Comparison of ENCODE assay signal across 1 cellular context in genomic region chr3:8450618-8451017, GRCh38.
TF ChIP-seq lines count a peak whose summit lies in the region.

No MANE protein-coding gene starts in this region.

TF ChIP-seq in HepG2, 621 proteins besides CTCF, POLR2A, EP300 and RAD21 (continued from another document):
- TF ChIP-seq, protein P1, sequence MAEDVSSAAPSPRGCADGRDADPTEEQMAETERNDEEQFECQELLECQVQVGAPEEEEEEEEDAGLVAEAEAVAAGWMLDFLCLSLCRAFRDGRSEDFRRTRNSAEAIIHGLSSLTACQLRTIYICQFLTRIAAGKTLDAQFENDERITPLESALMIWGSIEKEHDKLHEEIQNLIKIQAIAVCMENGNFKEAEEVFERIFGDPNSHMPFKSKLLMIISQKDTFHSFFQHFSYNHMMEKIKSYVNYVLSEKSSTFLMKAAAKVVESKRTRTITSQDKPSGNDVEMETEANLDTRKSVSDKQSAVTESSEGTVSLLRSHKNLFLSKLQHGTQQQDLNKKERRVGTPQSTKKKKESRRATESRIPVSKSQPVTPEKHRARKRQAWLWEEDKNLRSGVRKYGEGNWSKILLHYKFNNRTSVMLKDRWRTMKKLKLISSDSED (CRISPR knock-in tag; IDR thresholded peaks at IDR 0.05): no peak
- TF ChIP-seq, protein P2, sequence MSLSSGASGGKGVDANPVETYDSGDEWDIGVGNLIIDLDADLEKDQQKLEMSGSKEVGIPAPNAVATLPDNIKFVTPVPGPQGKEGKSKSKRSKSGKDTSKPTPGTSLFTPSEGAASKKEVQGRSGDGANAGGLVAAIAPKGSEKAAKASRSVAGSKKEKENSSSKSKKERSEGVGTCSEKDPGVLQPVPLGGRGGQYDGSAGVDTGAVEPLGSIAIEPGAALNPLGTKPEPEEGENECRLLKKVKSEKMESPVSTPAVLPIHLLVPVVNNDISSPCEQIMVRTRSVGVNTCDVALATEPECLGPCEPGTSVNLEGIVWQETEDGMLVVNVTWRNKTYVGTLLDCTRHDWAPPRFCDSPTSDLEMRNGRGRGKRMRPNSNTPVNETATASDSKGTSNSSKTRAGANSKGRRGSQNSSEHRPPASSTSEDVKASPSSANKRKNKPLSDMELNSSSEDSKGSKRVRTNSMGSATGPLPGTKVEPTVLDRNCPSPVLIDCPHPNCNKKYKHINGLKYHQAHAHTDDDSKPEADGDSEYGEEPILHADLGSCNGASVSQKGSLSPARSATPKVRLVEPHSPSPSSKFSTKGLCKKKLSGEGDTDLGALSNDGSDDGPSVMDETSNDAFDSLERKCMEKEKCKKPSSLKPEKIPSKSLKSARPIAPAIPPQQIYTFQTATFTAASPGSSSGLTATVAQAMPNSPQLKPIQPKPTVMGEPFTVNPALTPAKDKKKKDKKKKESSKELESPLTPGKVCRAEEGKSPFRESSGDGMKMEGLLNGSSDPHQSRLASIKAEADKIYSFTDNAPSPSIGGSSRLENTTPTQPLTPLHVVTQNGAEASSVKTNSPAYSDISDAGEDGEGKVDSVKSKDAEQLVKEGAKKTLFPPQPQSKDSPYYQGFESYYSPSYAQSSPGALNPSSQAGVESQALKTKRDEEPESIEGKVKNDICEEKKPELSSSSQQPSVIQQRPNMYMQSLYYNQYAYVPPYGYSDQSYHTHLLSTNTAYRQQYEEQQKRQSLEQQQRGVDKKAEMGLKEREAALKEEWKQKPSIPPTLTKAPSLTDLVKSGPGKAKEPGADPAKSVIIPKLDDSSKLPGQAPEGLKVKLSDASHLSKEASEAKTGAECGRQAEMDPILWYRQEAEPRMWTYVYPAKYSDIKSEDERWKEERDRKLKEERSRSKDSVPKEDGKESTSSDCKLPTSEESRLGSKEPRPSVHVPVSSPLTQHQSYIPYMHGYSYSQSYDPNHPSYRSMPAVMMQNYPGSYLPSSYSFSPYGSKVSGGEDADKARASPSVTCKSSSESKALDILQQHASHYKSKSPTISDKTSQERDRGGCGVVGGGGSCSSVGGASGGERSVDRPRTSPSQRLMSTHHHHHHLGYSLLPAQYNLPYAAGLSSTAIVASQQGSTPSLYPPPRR (CRISPR knock-in tag; IDR thresholded peaks at IDR 0.05; ENCODE audit: borderline replicate concordance): no peak
- TF ChIP-seq HOMEZ (CRISPR knock-in tag; IDR thresholded peaks at IDR 0.05; ENCODE audit: low read depth) (no peak), SOX6 (IDR thresholded peaks at IDR 0.05) (no peak), SOX6 (CRISPR knock-in tag; IDR thresholded peaks at IDR 0.05) (no peak)
